ENCODE assay signal across 8 cellular contexts in genomic region chr7:155643804-155644177, GRCh38. TPM values are rescaled to one million over a fixed set of nuclear protein-coding genes. Genes with fewer than 3 reads are reported as not detected.
DNase-seq lines count a peak whose midpoint lies in the region; ATAC-seq and TF ChIP-seq lines count a peak whose summit lies in the region.

No MANE protein-coding gene starts in this region.

- H3F3A ChIP-seq in neural progenitor cell (ENCODE audit: low read depth): peaks cover 12% of the 10 kb centered on the region

- peaks cover 7% of the 10 kb centered on the region for H4K20me1 ChIP-seq in neural progenitor cell (ENCODE audit: low read depth)

- H3K4me3 ChIP-seq in endocrine pancreas (ENCODE audit: control insufficient read depth, insufficient read depth, low read length) (peak overlapping the region; percentile 70), neural progenitor cell (peak overlapping the region; percentile 92)

- H2AFZ ChIP-seq in neural progenitor cell (replicated peaks): peak overlapping the region; percentile 71

- peak overlapping the region; percentile 96 for H3K27ac Mint-ChIP-seq in activated CD4-positive, alpha-beta T cell treated with anti-CD3 and anti-CD28 coated beads for 36 hours
- H3K27ac Mint-ChIP-seq in neural progenitor cell: peak overlapping the region; percentile 96

- no peaks in the 10 kb centered on the region for H3K27me3 Mint-ChIP-seq in activated CD4-positive, alpha-beta T cell treated with anti-CD3 and anti-CD28 coated beads for 36 hours
- peaks cover 4% of the 10 kb centered on the region for H3K27me3 Mint-ChIP-seq in neural progenitor cell (ENCODE audit: insufficient read depth, low read depth)

- H3K4me3 Mint-ChIP-seq in activated CD4-positive, alpha-beta T cell treated with anti-CD3 and anti-CD28 coated beads for 36 hours: peak overlapping the region; percentile 96
- H3K4me3 Mint-ChIP-seq in neural progenitor cell: peak overlapping the region; percentile 99

- intact Hi-C loops in activated CD4-positive, alpha-beta T cell treated with anti-CD3 and anti-CD28 coated beads for 36 hours (cut with DNase I, micrococcal nuclease): loop anchor here (1.0 to 10.0 kb wide), 17 partner anchors 17 to 1495 kb away; partner anchors contain the start of genes INSIG1 (in 1 of the 2), LMBR1 (in 1 of the 2), NOM1 (in 1 of the 2) and PAXIP1 (in 1 of the 2)

- H3K4me1 Mint-ChIP-seq in activated CD4-positive, alpha-beta T cell treated with anti-CD3 and anti-CD28 coated beads for 36 hours: peaks cover 40% of the 10 kb centered on the region
- peaks cover 19% of the 10 kb centered on the region for H3K4me1 Mint-ChIP-seq in neural progenitor cell

- DNase-seq in activated CD4-positive, alpha-beta T cell treated with anti-CD3 and anti-CD28 coated beads for 36 hours: no peak
- no peak for DNase-seq in activated CD4-positive, alpha-beta T cell treated with anti-CD3 and anti-CD28 coated beads, Interleukin-2, amount 50 U/mL, for 4 hours
- peak; percentile 32 for DNase-seq in NCI-H82 (lab: John Stamatoyannopoulos, UW)
- DNase-seq in neural progenitor cell (ENCODE audit: low spot score): no peak
- no peak for DNase-seq in anterior cingulate cortex (lab: John Stamatoyannopoulos, UW)
- DNase-seq in ureter (ENCODE audit: low spot score): no peak
- no peak for DNase-seq in cerebellar cortex (ENCODE audit: low spot score)

- H3K9me3 ChIP-seq in endocrine pancreas (ENCODE audit: control insufficient read depth, low read length): peaks cover under 1% of the 10 kb centered on the region
- H3K9me3 ChIP-seq in neural progenitor cell (ENCODE audit: low read depth): peaks cover 18% of the 10 kb centered on the region

- peak overlapping the region; percentile 98 for H3K4me2 ChIP-seq in neural progenitor cell

- peak overlapping the region; percentile 90 for H3K9ac ChIP-seq in endocrine pancreas (ENCODE audit: control insufficient read depth, insufficient read depth, low read length)
- peak overlapping the region; percentile 98 for H3K9ac ChIP-seq in neural progenitor cell

- ATAC-seq in activated CD4-positive, alpha-beta T cell treated with anti-CD3 and anti-CD28 coated beads for 36 hours: peak; percentile 11

- peaks cover 75% of the 10 kb centered on the region for H3K36me3 Mint-ChIP-seq in activated CD4-positive, alpha-beta T cell treated with anti-CD3 and anti-CD28 coated beads for 36 hours (ENCODE audit: low read depth)
- peaks cover 70% of the 10 kb centered on the region for H3K36me3 Mint-ChIP-seq in neural progenitor cell

- H3K27ac ChIP-seq in neural progenitor cell: peak overlapping the region; percentile 98

- POLR2A ChIA-PET in activated CD4-positive, alpha-beta T cell treated with anti-CD3 and anti-CD28 coated beads for 36 hours (lab: Charles Lee): interaction anchor here (0.7 to 1.3 kb wide), 4 partner anchors 8 to 48 kb away, joined by 3 read pairs; no protein-coding TSS in a partner anchor

- peaks cover 10% of the 10 kb centered on the region for H3K9me3 Mint-ChIP-seq in activated CD4-positive, alpha-beta T cell treated with anti-CD3 and anti-CD28 coated beads for 36 hours (ENCODE audit: low read depth)
- peaks cover 47% of the 10 kb centered on the region for H3K9me3 Mint-ChIP-seq in neural progenitor cell

- peaks cover 2% of the 10 kb centered on the region for H3K36me3 ChIP-seq in endocrine pancreas (ENCODE audit: control insufficient read depth, insufficient read depth, low read length)
- H3K36me3 ChIP-seq in neural progenitor cell: peaks cover 33% of the 10 kb centered on the region

- no peak for TF ChIP-seq CTCF in neural progenitor cell (IDR thresholded peaks at IDR 0.05)

- CTCF ChIA-PET in activated CD4-positive, alpha-beta T cell treated with anti-CD3 and anti-CD28 coated beads for 36 hours (lab: Charles Lee): interaction anchor here (0.7 to 1.5 kb wide), 5 partner anchors 12 to 716 kb away, joined by 3 to 11 read pairs (median 3); no protein-coding TSS in a partner anchor

- H3K27me3 ChIP-seq in endocrine pancreas (ENCODE audit: control insufficient read depth, insufficient read depth, low read length) (no peaks in the 10 kb centered on the region), neural progenitor cell (no peaks in the 10 kb centered on the region)

- peaks cover 56% of the 10 kb centered on the region for H3K79me2 ChIP-seq in neural progenitor cell (ENCODE audit: low read depth)

- H3K4me1 ChIP-seq in endocrine pancreas (ENCODE audit: control insufficient read depth, insufficient read depth, low read length) (peaks cover 12% of the 10 kb centered on the region), neural progenitor cell (peaks cover 12% of the 10 kb centered on the region)

RNA-seq across cellular contexts. Expression of gene RBM33, which starts 0.7 kb away (rescaled TPM):
- 10 to 100 TPM; 67.6 to 81.1 TPM for total RNA-seq in activated CD4-positive, alpha-beta T cell treated with anti-CD3 and anti-CD28 coated beads for 36 hours
- 31.9 and 48.6 TPM in 2 replicates for total RNA-seq in neural progenitor cell (ENCODE audit: low replicate concordance)
- total RNA-seq in ureter: 70.8 TPM
